Comparison of ENCODE assay signal across 9 cellular contexts in the genomic region with DNA sequence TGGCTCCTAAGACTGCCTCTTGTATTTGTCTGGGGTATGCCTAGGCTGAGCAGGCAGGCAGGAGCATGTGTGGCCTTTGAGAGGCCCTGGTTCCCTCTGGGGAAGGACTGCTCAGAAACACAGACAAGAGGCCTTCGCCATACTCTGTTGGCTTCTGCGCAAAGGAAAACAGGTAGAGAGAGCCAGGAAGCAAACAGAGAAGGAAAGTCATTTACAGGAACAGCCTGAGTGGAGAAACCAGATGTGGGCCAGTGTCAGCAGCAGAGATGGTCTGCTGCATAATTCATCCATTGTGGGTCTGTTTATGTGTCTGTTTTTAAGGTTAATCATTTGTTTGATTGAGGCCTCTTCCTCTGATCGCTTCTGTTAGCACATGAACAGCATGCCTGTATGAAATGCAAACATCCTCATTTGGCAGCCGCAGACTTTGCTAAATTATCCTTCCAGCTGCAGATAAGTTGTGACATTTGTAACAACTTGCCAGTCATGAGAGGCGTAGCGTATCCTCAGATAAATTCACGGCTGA.
DNase-seq lines count a peak whose midpoint lies in the region; ATAC-seq and TF ChIP-seq lines count a peak whose summit lies in the region.
"Had no signal": no experiment of that assay in that cellular context is flagged by ENCODE, and none has a peak within 500 bp of the region (broad histone marks: within the 10 kb centered on the region; RNA-seq: fewer than 3 reads in every experiment).

No MANE protein-coding gene starts in this region.

- intact Hi-C loops in esophagus muscularis mucosa (cut with DNase I) = no loop called here
- intact Hi-C loops in lower lobe of right lung (cut with DNase I) = no loop called here
- intact Hi-C loops in transverse colon (cut with DNase I; ENCODE audit: low total_unique reads) = loop anchor here (5.0 kb wide), 1 partner anchor 1590 kb away; no protein-coding TSS in a partner anchor

- peak overlapping the region in 3 of 4 donors; percentile 13 to 59 (median 21) for H3K27ac ChIP-seq in esophagus muscularis mucosa (replicated peaks in 1 of 4)
- H3K27ac ChIP-seq in lower lobe of right lung = no peak overlapping the region
- peak overlapping the region; percentile 46 to 72 (median 59) for H3K27ac ChIP-seq in transverse colon

- H3K27me3 ChIP-seq in esophagus muscularis mucosa = no peaks in the 10 kb centered on the region
- no peaks in the 10 kb centered on the region for H3K27me3 ChIP-seq in lower lobe of right lung (ENCODE audit: low read depth)
- no peaks in the 10 kb centered on the region for H3K27me3 ChIP-seq in transverse colon

- peak; percentile 26 to 57 (median 37) for DNase-seq in NCI-H1417 (lab: John Stamatoyannopoulos, UW)
- DNase-seq in NCI-H1417 treated with DMSO at 0.1 percent for 48 hours (lab: John Stamatoyannopoulos, UW) = no peak
- DNase-seq in esophagus muscularis mucosa (ENCODE audit: extremely low spot score) = no peak
- DNase-seq in lower lobe of right lung = no peak
- DNase-seq in transverse colon = no peak
- no peak for DNase-seq in activated T-cell treated with anti-CD3 and anti-CD28 coated beads for 4 hours
- DNase-seq: activated CD4-positive, alpha-beta T cell treated with anti-CD3 and anti-CD28 coated beads, Interleukin-2, amount 10 ng/mL, durations not matched to agents 24 days and 14 days had no signal

- no peak for TF ChIP-seq CTCF in esophagus muscularis mucosa (IDR thresholded peaks at IDR 0.05)
- TF ChIP-seq CTCF in lower lobe of right lung (IDR thresholded peaks at IDR 0.05) = no peak
- TF ChIP-seq CTCF in transverse colon (IDR thresholded peaks at IDR 0.05) = no peak

- WGBS in esophagus muscularis mucosa = 66% methylated on average over 7 of the region's 7 CpGs
- 10 to 37% methylated on average over 3 to 7 of the region's 7 CpGs for WGBS in transverse colon (ENCODE audit: low coverage in 1 of 2), 2 donors

- H3K36me3 ChIP-seq in esophagus muscularis mucosa = no peaks in the 10 kb centered on the region
- no peaks in the 10 kb centered on the region for H3K36me3 ChIP-seq in lower lobe of right lung
- H3K36me3 ChIP-seq in transverse colon = no peaks in the 10 kb centered on the region

- H3K9me3 ChIP-seq in esophagus muscularis mucosa (no peaks in the 10 kb centered on the region), lower lobe of right lung (no peaks in the 10 kb centered on the region), transverse colon (no peaks in the 10 kb centered on the region)

- peak; percentile 36 to 74 for ATAC-seq in lower lobe of right lung
- ATAC-seq in GM21723 (IDR thresholded peaks at IDR 0.05; ENCODE audit: unreplicated experiment) = no peak
- ATAC-seq in HG03342 (IDR thresholded peaks at IDR 0.05; ENCODE audit: unreplicated experiment) = no peak

- H3K4me3 ChIP-seq in esophagus muscularis mucosa (no peak overlapping the region), lower lobe of right lung (no peak overlapping the region), transverse colon (no peak overlapping the region)

- H3K4me1 ChIP-seq in esophagus muscularis mucosa (peaks cover 22 to 58% (median 42%) of the 10 kb centered on the region in 4 donors), lower lobe of right lung (peaks cover 23% of the 10 kb centered on the region), transverse colon (peaks cover 15 to 40% (median 27%) of the 10 kb centered on the region in 4 donors)

- TF ChIP-seq POLR2A in esophagus muscularis mucosa (IDR thresholded peaks at IDR 0.05; ENCODE audit: low read depth) (no peak), transverse colon (IDR thresholded peaks at IDR 0.05) (no peak)

- TF ChIP-seq EP300 in esophagus muscularis mucosa (IDR thresholded peaks at IDR 0.05) (no peak), transverse colon (IDR thresholded peaks at IDR 0.05; ENCODE audit: low read depth) (no peak)

- in situ Hi-C loops in transverse colon (cut with MboI; ENCODE audit: low pct_ligation_motif_present in 1 of 4, low pct_unique_long_range_greater_than_20kb in 1 of 4, low sequenced_read_pairs in 3 of 4) = no loop called here

Comparison
In these comparisons a context has a peak if more than half of its experiments do, and no peak if none do; other contexts are left out.
1. DNase-seq: peak in NCI-H1417 (3 of 3); none in NCI-H1417 treated with DMSO at 0.1 percent for 48 hours (single experiment), esophagus muscularis mucosa (single experiment), lower lobe of right lung (single experiment), transverse colon (single experiment) and activated T-cell treated with anti-CD3 and anti-CD28 coated beads for 4 hours (single experiment).
2. ATAC-seq: peak in lower lobe of right lung (2 of 2); none in GM21723 (single experiment) and HG03342 (single experiment).